In the genomic region with DNA sequence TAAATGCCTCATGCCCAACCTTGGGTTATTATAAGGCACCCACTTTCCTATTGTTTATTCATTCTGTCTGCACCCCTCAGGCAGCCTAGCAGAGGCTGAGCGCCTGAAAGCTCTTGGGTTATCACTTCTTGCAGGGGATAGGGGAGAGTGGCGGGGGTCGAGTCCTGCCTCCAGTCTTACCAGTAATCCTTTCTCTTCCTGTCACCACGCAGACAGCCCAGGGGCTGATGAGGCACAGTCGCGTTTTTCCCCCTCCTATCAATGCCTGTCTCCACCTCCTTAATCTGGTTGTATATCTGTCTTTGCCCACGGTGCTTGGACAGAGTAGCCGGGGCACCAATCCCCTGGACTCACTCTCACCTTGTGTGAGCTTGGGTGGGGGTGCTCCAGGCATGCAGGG, we compare ENCODE assay signal across 17 cellular contexts.
DNase-seq lines count a peak whose midpoint lies in the region; TF ChIP-seq lines count a peak whose summit lies in the region.
"Had no signal": no experiment of that assay in that cellular context is flagged by ENCODE, and none has a peak within 500 bp of the region (broad histone marks: within the 10 kb centered on the region; RNA-seq: fewer than 3 reads in every experiment).

No MANE protein-coding gene starts in this region.

- 77% methylated on average over 8 of the region's 8 CpGs for WGBS in prostate gland

- H3K4me1 ChIP-seq in prostate gland (replicated peaks) (no peaks in the 10 kb centered on the region), tibial artery (no peaks in the 10 kb centered on the region)
- H3K4me1 ChIP-seq: A549, Caco-2 had no signal

- H3K9me3 Mint-ChIP-seq in osteocyte (ENCODE audit: unreplicated experiment), result peaks cover 13% of the 10 kb centered on the region

- no peak overlapping the region for H3K4me3 Mint-ChIP-seq in osteocyte (ENCODE audit: unreplicated experiment)
- H3K4me3 Mint-ChIP-seq: CD4-positive, alpha-beta T cell had no signal

- H3K4me1 Mint-ChIP-seq in osteocyte (ENCODE audit: unreplicated experiment), result no peaks in the 10 kb centered on the region

- no peaks in the 10 kb centered on the region for H3K36me3 ChIP-seq in prostate gland
- H3K36me3 ChIP-seq in tibial artery, result no peaks in the 10 kb centered on the region

- no peaks in the 10 kb centered on the region for H3K27me3 Mint-ChIP-seq in osteocyte (ENCODE audit: unreplicated experiment)

- H3K4me3 ChIP-seq in prostate gland, result no peak overlapping the region
- no peak overlapping the region for H3K4me3 ChIP-seq in tibial artery
- H3K4me3 ChIP-seq: A549 had no signal

- TF ChIP-seq CTCF in osteocyte (IDR thresholded peaks at IDR 0.05), result no peak
- no peak for TF ChIP-seq CTCF in prostate gland (IDR thresholded peaks at IDR 0.05)
- no peak for TF ChIP-seq CTCF in tibial artery (IDR thresholded peaks at IDR 0.05)

- no peaks in the 10 kb centered on the region for H3K36me3 Mint-ChIP-seq in osteocyte (ENCODE audit: unreplicated experiment)

- H3K27ac ChIP-seq in prostate gland (no peak overlapping the region), tibial artery (no peak overlapping the region)
- H3K27ac ChIP-seq: 22Rv1, A549, C4-2B, HL-60 had no signal

- no peaks in the 10 kb centered on the region for H3K27me3 ChIP-seq in prostate gland (replicated peaks; ENCODE audit: insufficient read depth)
- H3K27me3 ChIP-seq in tibial artery, result peaks cover 0 to 13% of the 10 kb centered on the region in 2 donors

- TF ChIP-seq POLR2A in prostate gland (IDR thresholded peaks at IDR 0.05), result no peak

- no peak overlapping the region for H3K27ac Mint-ChIP-seq in osteocyte (ENCODE audit: unreplicated experiment)
- H3K27ac Mint-ChIP-seq: CD4-positive, alpha-beta T cell had no signal

- H3K9me3 ChIP-seq in prostate gland (no peaks in the 10 kb centered on the region), tibial artery (peaks cover 0 to 18% (median 0%) of the 10 kb centered on the region in 3 donors)
- H3K9me3 ChIP-seq: A549, Caco-2 had no signal

- intact Hi-C loops in prostate gland (cut with DNase I), result no loop called here
- intact Hi-C loops in tibial artery (cut with DNase I; ENCODE audit: low total_unique reads), result no loop called here

- peak; percentile 28 for DNase-seq in activated CD8-positive, alpha-beta memory T cell treated with anti-CD3 and anti-CD28 coated beads for 24 hours
- DNase-seq in activated CD8-positive, alpha-beta memory T cell treated with anti-CD3 and anti-CD28 coated beads, Interleukin-2, amount 50 U/mL, for 48 hours, result no peak
- DNase-seq in iPS-NIHi7 (ENCODE audit: extremely low spot score) (peak; percentile 9), osteocyte (ENCODE audit: extremely low spot score, unreplicated experiment) (peak; percentile 70), DMS53 treated with DMSO at 0.1 percent for 48 hours (lab: John Stamatoyannopoulos, UW; ENCODE audit: unreplicated experiment) (no peak), prostate gland (ENCODE audit: low spot score) (no peak), tibial artery (no peak)
- DNase-seq: AML-193; Caco-2; CD4-positive, alpha-beta T cell; DMS79; GDM1; HCEC 1CT had no signal

Comparison
In these comparisons a context has a peak if more than half of its experiments do, and no peak if none do; other contexts are left out.
1. DNase-seq: peak in activated CD8-positive, alpha-beta memory T cell treated with anti-CD3 and anti-CD28 coated beads for 24 hours (single experiment), iPS-NIHi7 (single experiment) and osteocyte (single experiment); none in activated CD8-positive, alpha-beta memory T cell treated with anti-CD3 and anti-CD28 coated beads, Interleukin-2, amount 50 U/mL, for 48 hours (single experiment), DMS53 treated with DMSO at 0.1 percent for 48 hours (single experiment), prostate gland (single experiment) and tibial artery (0 of 2).